Comparison of ENCODE assay signal across 17 cellular contexts in genomic region chr2:144370937-144371584, GRCh38.
DNase-seq lines count a peak whose midpoint lies in the region; ATAC-seq and TF ChIP-seq lines count a peak whose summit lies in the region.
"Had no signal": no experiment of that assay in that cellular context is flagged by ENCODE, and none has a peak within 500 bp of the region (broad histone marks: within the 10 kb centered on the region; RNA-seq: fewer than 3 reads in every experiment).

No MANE protein-coding gene starts in this region.

- H3K27me3 ChIP-seq in adipocyte (replicated peaks; ENCODE audit: control insufficient read depth, insufficient read depth, low read length), result no peaks in the 10 kb centered on the region
- no peaks in the 10 kb centered on the region for H3K27me3 ChIP-seq in psoas muscle (ENCODE audit: insufficient read depth in 3 of 3, low read length in 2 of 3)

- no peak overlapping the region for H3K27ac Mint-ChIP-seq in mesothelial cell of epicardium
- H3K27ac Mint-ChIP-seq in Calu3 (ENCODE audit: unreplicated experiment), result no peak overlapping the region
- H3K27ac Mint-ChIP-seq: dendritic cell treated with granulocyte-macrophage colony-stimulating factor and Interleukin-4, amounts not matched to agents 40 ng/mL and 50 ng/mL, for 4 days had no signal

- H3K9me3 ChIP-seq in adipocyte (ENCODE audit: control insufficient read depth, low read length) (no peaks in the 10 kb centered on the region), psoas muscle (no peaks in the 10 kb centered on the region)
- H3K9me3 ChIP-seq: Caco-2 had no signal

- H3K9me3 Mint-ChIP-seq in mesothelial cell of epicardium (no peaks in the 10 kb centered on the region), Calu3 (ENCODE audit: low read depth, unreplicated experiment) (no peaks in the 10 kb centered on the region)
- H3K9me3 Mint-ChIP-seq: dendritic cell treated with granulocyte-macrophage colony-stimulating factor and Interleukin-4, amounts not matched to agents 40 ng/mL and 50 ng/mL, for 4 days had no signal

- ATAC-seq in psoas muscle, result no peak
- ATAC-seq: left cardiac atrium, sciatic nerve had no signal

- BruUV-seq in Calu3 (replicated peaks; lab: Mats Ljungman, UMichigan), result no TSS peak

- TF ChIP-seq CTCF in fibroblast of villous mesenchyme (IDR thresholded peaks at IDR 0.05; ENCODE audit: insufficient read depth, low read depth, low read length) (no peak), psoas muscle (IDR thresholded peaks at IDR 0.05) (no peak), mesothelial cell of epicardium (IDR thresholded peaks at IDR 0.05; ENCODE audit: unreplicated experiment) (no peak), Calu3 (IDR thresholded peaks at IDR 0.05; ENCODE audit: unreplicated experiment) (no peak)

- H3K4me1 Mint-ChIP-seq in mesothelial cell of epicardium (peaks cover 38% of the 10 kb centered on the region), Calu3 (ENCODE audit: low read depth, unreplicated experiment) (peaks cover 39% of the 10 kb centered on the region)

- H3K9ac ChIP-seq in adipocyte (ENCODE audit: low read length), result no peak overlapping the region

- DNase-seq in ELR (ENCODE audit: low read depth), result peak; percentile 46
- DNase-seq in Kasumi-1 (lab: John Stamatoyannopoulos, UW), result peak; percentile 36 to 48
- DNase-seq in adipocyte (ENCODE audit: low read depth), result peak; percentile 27
- DNase-seq in fibroblast of villous mesenchyme (ENCODE audit: low read depth), result peak; percentile 57
- no peak for DNase-seq in psoas muscle
- no peak for DNase-seq in mesothelial cell of epicardium (ENCODE audit: low spot score in 2 of 2, unreplicated experiment in 2 of 2)
- no peak for DNase-seq in epidermal melanocyte (ENCODE audit: insufficient read length, low spot score)
- no peak for DNase-seq in Calu3
- DNase-seq: left cardiac atrium; NCI-H1105 treated with DMSO at 0.1 percent for 48 hours; nucleus accumbens; SHP77; stimulated activated CD4-positive, alpha-beta T cell treated with anti-CD3 and anti-CD28 coated beads, Interleukin-2, amount 100 ng/mL, for 24 hours; substantia nigra had no signal

- H3K36me3 Mint-ChIP-seq in mesothelial cell of epicardium (no peaks in the 10 kb centered on the region), Calu3 (ENCODE audit: insufficient read depth, unreplicated experiment) (peaks cover 5% of the 10 kb centered on the region)

- H3K4me3 ChIP-seq in adipocyte (ENCODE audit: low read length), result no peak overlapping the region
- H3K4me3 ChIP-seq in fibroblast of villous mesenchyme (ENCODE audit: low read depth, low read length), result no peak overlapping the region
- no peak overlapping the region for H3K4me3 ChIP-seq in psoas muscle

- no peak overlapping the region for H3K27ac ChIP-seq in psoas muscle

- H3K4me3 Mint-ChIP-seq in mesothelial cell of epicardium (no peak overlapping the region), Calu3 (ENCODE audit: low read depth, unreplicated experiment) (no peak overlapping the region)
- H3K4me3 Mint-ChIP-seq: dendritic cell treated with granulocyte-macrophage colony-stimulating factor and Interleukin-4, amounts not matched to agents 40 ng/mL and 50 ng/mL, for 4 days had no signal

- H3K27me3 Mint-ChIP-seq in mesothelial cell of epicardium (ENCODE audit: low read depth) (no peaks in the 10 kb centered on the region), Calu3 (ENCODE audit: unreplicated experiment) (no peaks in the 10 kb centered on the region)
- H3K27me3 Mint-ChIP-seq: dendritic cell treated with granulocyte-macrophage colony-stimulating factor and Interleukin-4, amounts not matched to agents 40 ng/mL and 50 ng/mL, for 4 days had no signal

- CTCF ChIA-PET in Calu3 (lab: Charles Lee), result interaction anchor here (0.7 to 1.2 kb wide), 3 partner anchors 16 to 52 kb away, joined by 3 to 4 read pairs (median 3); no protein-coding TSS in a partner anchor

- H3K36me3 ChIP-seq in adipocyte (ENCODE audit: control insufficient read depth, insufficient read depth, low read length, severe bottlenecking), result no peaks in the 10 kb centered on the region
- no peaks in the 10 kb centered on the region for H3K36me3 ChIP-seq in psoas muscle (ENCODE audit: insufficient read depth in 1 of 2, low read depth in 1 of 2)

- 56 to 60% (median 58%) methylated on average over 4 of the region's 4 CpGs for WGBS in psoas muscle, 3 donors

- peaks cover 29% of the 10 kb centered on the region for H3K4me1 ChIP-seq in adipocyte (ENCODE audit: control insufficient read depth, insufficient read depth, low read length)
- H3K4me1 ChIP-seq in psoas muscle, result no peaks in the 10 kb centered on the region

- intact Hi-C loops in psoas muscle (cut with DNase I) (no loop called here), Calu3 (cut with micrococcal nuclease; ENCODE audit: unreplicated experiment) (loop anchor here (2.0 kb wide), 1 partner anchor 208 kb away; no protein-coding TSS in a partner anchor)

Comparison
In these comparisons a context has a peak if more than half of its experiments do, and no peak if none do; other contexts are left out.
1. DNase-seq: peak in ELR (single experiment), Kasumi-1 (2 of 2), adipocyte (single experiment) and fibroblast of villous mesenchyme (single experiment); none in psoas muscle (0 of 2), mesothelial cell of epicardium (0 of 2), epidermal melanocyte (single experiment) and Calu3 (single experiment).